In genomic region chr15:91706366-91707032, GRCh38 we compare ENCODE assay signal across 8 cellular contexts.
DNase-seq lines count a peak whose midpoint lies in the region; ATAC-seq and TF ChIP-seq lines count a peak whose summit lies in the region.

No MANE protein-coding gene starts in this region.

- H3K9me3 ChIP-seq in colonic mucosa, result no peaks in the 10 kb centered on the region
- H3K9me3 ChIP-seq in right lobe of liver, result no peaks in the 10 kb centered on the region

- peak; percentile 50 for ATAC-seq in HG03060 (IDR thresholded peaks at IDR 0.05; ENCODE audit: low read depth, unreplicated experiment)
- peak; percentile 88 to 95 (median 93) for ATAC-seq in right lobe of liver
- ATAC-seq in GM21825 (IDR thresholded peaks at IDR 0.05; ENCODE audit: unreplicated experiment), result no peak

- 17% methylated on average over 9 of the region's 9 CpGs for WGBS in right lobe of liver (ENCODE audit: insufficient coverage, low coverage, low lambda C conversion rate, missing lambda C conversion rate)

- H3K36me3 ChIP-seq in colonic mucosa (no peaks in the 10 kb centered on the region), right lobe of liver (no peaks in the 10 kb centered on the region)

- TF ChIP-seq CTCF in colonic mucosa (IDR thresholded peaks at IDR 0.05) (peak; percentile 65), right lobe of liver (IDR thresholded peaks at IDR 0.05) (peak; percentile 82 to 89 (median 88))

- H3K27me3 ChIP-seq in colonic mucosa, result no peaks in the 10 kb centered on the region
- no peaks in the 10 kb centered on the region for H3K27me3 ChIP-seq in right lobe of liver

- intact Hi-C loops in colonic mucosa (cut with DNase I), result loop anchor here (5.0 kb wide), 1 partner anchor 371 kb away; no protein-coding TSS in a partner anchor
- intact Hi-C loops in right lobe of liver (cut with DNase I), result loop anchor here in 1 of 2 donors (10.0 kb wide), 1 partner anchor 368 kb away; no protein-coding TSS in a partner anchor

- no peak for TF ChIP-seq POLR2A in right lobe of liver (IDR thresholded peaks at IDR 0.05)

- no peak overlapping the region for H3K9ac ChIP-seq in colonic mucosa (ENCODE audit: low read depth in 2 of 2, low read length in 2 of 2)

- H3K4me3 ChIP-seq in colonic mucosa (no peak overlapping the region), right lobe of liver (no peak overlapping the region)

- H3K4me1 ChIP-seq in colonic mucosa, result no peaks in the 10 kb centered on the region
- no peaks in the 10 kb centered on the region for H3K4me1 ChIP-seq in right lobe of liver

- DNase-seq in EL (peak; percentile 47), NCI-H345 treated with DMSO at 0.1 percent for 48 hours (lab: John Stamatoyannopoulos, UW; ENCODE audit: unreplicated experiment) (peak; percentile 7), colonic mucosa (peak; percentile 81), right lobe of liver (peak; percentile 61 to 74 (median 63))
- peak; percentile 81 to 85 for DNase-seq in activated CD4-positive, alpha-beta T cell treated with anti-CD3 and anti-CD28 coated beads for 4 hours
- peak; percentile 64 for DNase-seq in stimulated activated CD8-positive, alpha-beta memory T cell treated with anti-CD3 and anti-CD28 coated beads, Interleukin-12 subunit alpha, Interleukin-12 subunit beta, amount 100 ng/mL, for 24 hours (ENCODE audit: extremely low read depth)

- no peak overlapping the region for H3K27ac ChIP-seq in colonic mucosa
- H3K27ac ChIP-seq in right lobe of liver, result no peak overlapping the region

Comparison
In these comparisons a context has a peak if more than half of its experiments do, and no peak if none do; other contexts are left out.
1. DNase-seq: peak in every context shown above with its lines; median percentile 83 in activated CD4-positive, alpha-beta T cell treated with anti-CD3 and anti-CD28 coated beads for 4 hours; 81 in colonic mucosa; 64 in stimulated activated CD8-positive, alpha-beta memory T cell treated with anti-CD3 and anti-CD28 coated beads, Interleukin-12 subunit alpha, Interleukin-12 subunit beta, amount 100 ng/mL, for 24 hours; 63 in right lobe of liver; 47 in EL; 7 in NCI-H345 treated with DMSO at 0.1 percent for 48 hours.